ENCODE assay signal across 8 cellular contexts in genomic region chr19:4911786-4912672, GRCh38. TPM values are rescaled to one million over a fixed set of nuclear protein-coding genes. Genes with fewer than 3 reads are reported as not detected.
DNase-seq lines count a peak whose midpoint lies in the region; ATAC-seq lines count a peak whose summit lies in the region.

No MANE protein-coding gene starts in this region.

- ATAC-seq in effector memory CD8-positive, alpha-beta T cell (replicated peaks) = peak; percentile 25
- ATAC-seq in GM19023 (IDR thresholded peaks at IDR 0.05; ENCODE audit: unreplicated experiment) = no peak

- H3K4me1 Mint-ChIP-seq in effector memory CD8-positive, alpha-beta T cell (ENCODE audit: low read depth in 2 of 2) = peaks cover 52 to 62% of the 10 kb centered on the region in 2 donors

- no peaks in the 10 kb centered on the region for H3K9me3 ChIP-seq in mesodermal cell (ENCODE audit: control insufficient read depth, low read length)

- peaks cover 45% of the 10 kb centered on the region for H3K36me3 Mint-ChIP-seq in effector memory CD8-positive, alpha-beta T cell (ENCODE audit: insufficient read depth)

- H3K4me3 Mint-ChIP-seq in effector memory CD8-positive, alpha-beta T cell = peak overlapping the region; percentile 91 to 97

- peaks cover 30% of the 10 kb centered on the region for H3K4me1 ChIP-seq in mesodermal cell (ENCODE audit: control insufficient read depth, insufficient read depth, low read length, poor library complexity, severe bottlenecking)

- H3K9me3 Mint-ChIP-seq in effector memory CD8-positive, alpha-beta T cell = no peaks in the 10 kb centered on the region

- peak overlapping the region; percentile 96 for H3K27ac Mint-ChIP-seq in effector memory CD8-positive, alpha-beta T cell

- H3K27me3 Mint-ChIP-seq in effector memory CD8-positive, alpha-beta T cell = no peaks in the 10 kb centered on the region

- peak overlapping the region; percentile 81 for H3K27ac ChIP-seq in mesodermal cell (ENCODE audit: low read depth, low read length, severe bottlenecking)

- peak overlapping the region; percentile 64 for H3K4me3 ChIP-seq in mesodermal cell (ENCODE audit: extremely low read depth, insufficient read depth, low read length, poor library complexity, severe bottlenecking)

- 62 to 64% methylated on average over 24 to 26 of the region's 29 CpGs for WGBS in mesodermal cell (ENCODE audit: insufficient coverage in 2 of 2), 2 experiments

- DNase-seq in NCI-H748 (lab: John Stamatoyannopoulos, UW; ENCODE audit: unreplicated experiment) (peak; percentile 11), NCI-H748 treated with DMSO at 0.1 percent for 48 hours (lab: John Stamatoyannopoulos, UW) (no peak), NCI-H510A treated with DMSO at 0.1 percent for 48 hours (lab: John Stamatoyannopoulos, UW) (peak; percentile 70)
- DNase-seq in activated CD8-positive, alpha-beta memory T cell treated with anti-CD3 and anti-CD28 coated beads for 24 hours = peak; percentile 87
- DNase-seq in effector memory CD8-positive, alpha-beta T cell = peak; percentile 58 to 74 (median 61)
- DNase-seq in stimulated activated CD8-positive, alpha-beta memory T cell treated with anti-CD3 and anti-CD28 coated beads, Interleukin-12 subunit alpha, Interleukin-12 subunit beta, amount 100 ng/mL, for 4 hours (ENCODE audit: low read depth) = peak; percentile 34

- peaks cover 46% of the 10 kb centered on the region for H3K36me3 ChIP-seq in mesodermal cell (ENCODE audit: control insufficient read depth, insufficient read depth, low read length)

RNA-seq across cellular contexts. Expression of gene UHRF1, which starts 2.7 kb away (rescaled TPM):
- 24.0 TPM for polyA plus RNA-seq in mesodermal cell (2013, experiment 1 of 2)
- polyA plus RNA-seq in mesodermal cell (2013, experiment 2 of 2) = 22.7 TPM

RNA-seq across cellular contexts. Expression of gene ARRDC5, which starts 9.3 kb away (rescaled TPM):
- not detected for polyA plus RNA-seq in mesodermal cell (2013, experiment 1 of 2)
- polyA plus RNA-seq in mesodermal cell (2013, experiment 2 of 2) = not detected

RNA-seq across cellular contexts. Expression of gene PLIN3, which starts 44.6 kb away (rescaled TPM):
- polyA plus RNA-seq in mesodermal cell (2013, experiment 1 of 2) = 120 TPM
- 106 TPM for polyA plus RNA-seq in mesodermal cell (2013, experiment 2 of 2)

RNA-seq across cellular contexts. Expression of gene KDM4B, which starts 56.9 kb away (rescaled TPM):
- polyA plus RNA-seq in mesodermal cell (2013, experiment 1 of 2) = 32.4 TPM
- 31.6 TPM for polyA plus RNA-seq in mesodermal cell (2013, experiment 2 of 2)
